8 cellular contexts compared by ENCODE assay signal in the genomic region with DNA sequence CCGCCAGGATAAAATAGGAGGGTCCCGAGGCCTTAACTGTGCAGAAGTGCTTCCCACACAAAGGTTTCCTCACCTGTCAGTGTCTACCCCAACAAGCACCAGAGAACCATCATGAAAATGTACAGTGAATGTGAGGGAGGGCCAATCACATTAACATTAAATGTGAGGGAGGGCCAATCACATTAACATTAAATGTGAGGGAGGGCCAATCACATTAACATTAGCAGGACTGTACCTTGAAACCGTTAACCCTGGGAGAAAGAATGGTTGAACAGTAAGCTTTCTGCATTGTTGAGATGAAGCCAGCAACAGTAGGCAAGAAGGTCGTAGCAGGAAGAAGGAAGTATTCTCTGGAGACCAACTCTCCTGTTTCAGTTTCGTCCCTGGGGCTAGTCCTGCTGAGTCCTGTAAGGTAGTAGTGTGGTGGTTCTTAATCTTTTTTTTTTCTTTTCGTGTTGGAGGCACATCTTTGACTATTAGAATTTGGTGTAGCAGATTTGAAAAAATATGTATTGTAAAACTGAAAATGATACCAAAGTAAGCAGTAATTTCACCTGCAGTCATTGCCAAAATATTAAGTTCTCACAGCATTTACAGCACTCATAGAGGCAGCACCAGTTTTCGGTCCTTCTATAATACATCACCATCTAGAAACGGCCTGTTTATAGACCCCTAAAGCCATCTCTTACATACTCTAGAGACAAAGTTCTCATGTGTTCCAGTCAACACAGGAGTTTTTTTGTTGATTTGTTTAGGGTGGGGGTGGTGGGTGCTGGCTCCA.
DNase-seq lines count a peak whose midpoint lies in the region; ATAC-seq and TF ChIP-seq lines count a peak whose summit lies in the region.

No MANE protein-coding gene starts in this region.

- H3K9ac ChIP-seq in OCI-LY3 (ENCODE audit: low read length), result peak overlapping the region; percentile 26; the same call in 1 of the 2 replicates

- H3K36me3 Mint-ChIP-seq in memory B cell, result no peaks in the 10 kb centered on the region

- peak overlapping the region; percentile 63 for H3K4me2 ChIP-seq in OCI-LY3 (ENCODE audit: low read length)

- intact Hi-C loops in heart right ventricle (cut with DNase I), result loop anchor here in 1 of 10 donors (10.0 kb wide), 1 partner anchor 98 kb away; the partner anchor contains the start of gene PPP2R5A

- WGBS in heart right ventricle, 2 donors, result 61 to 69% methylated on average over 8 of the region's 8 CpGs

- H3K4me1 ChIP-seq in heart right ventricle (peaks cover 5 to 37% (median 33%) of the 10 kb centered on the region in 9 donors), right atrium auricular region (peaks cover 0 to 17% of the 10 kb centered on the region in 2 donors), OCI-LY3 (ENCODE audit: low read length) (peaks cover 11% of the 10 kb centered on the region)

- H3K9me3 Mint-ChIP-seq in memory B cell, result no peaks in the 10 kb centered on the region

- H3K4me3 ChIP-seq in heart right ventricle, result no peak overlapping the region
- no peak overlapping the region for H3K4me3 ChIP-seq in right atrium auricular region
- H3K4me3 ChIP-seq in OCI-LY3 (ENCODE audit: low read length), result peak overlapping the region; percentile 39

- H4K20me1 ChIP-seq in OCI-LY3 (ENCODE audit: insufficient read depth, low read length), result no peaks in the 10 kb centered on the region

- peaks cover 3% of the 10 kb centered on the region for H3K27me3 Mint-ChIP-seq in memory B cell

- H3K9me3 ChIP-seq in heart right ventricle (no peaks in the 10 kb centered on the region), right atrium auricular region (no peaks in the 10 kb centered on the region), OCI-LY3 (ENCODE audit: insufficient read depth, low read length) (no peaks in the 10 kb centered on the region)

- peak overlapping the region in 3 of 10 donors; percentile 57 to 66 (median 58) for H3K27ac ChIP-seq in heart right ventricle
- no peak overlapping the region for H3K27ac ChIP-seq in right atrium auricular region
- H3K27ac ChIP-seq in OCI-LY3 (ENCODE audit: low read length), result no peak overlapping the region

- peak overlapping the region; percentile 58 for H2AFZ ChIP-seq in OCI-LY3 (ENCODE audit: low read depth, low read length)

- H3K36me3 ChIP-seq in heart right ventricle (no peaks in the 10 kb centered on the region), right atrium auricular region (no peaks in the 10 kb centered on the region), OCI-LY3 (replicated peaks; ENCODE audit: low read depth, low read length) (no peaks in the 10 kb centered on the region)

- peak overlapping the region; percentile 77 for H3K4me3 Mint-ChIP-seq in memory B cell

- H3K4me1 Mint-ChIP-seq in memory B cell, result peaks cover 14% of the 10 kb centered on the region

- no peak for DNase-seq in heart right ventricle
- no peak for DNase-seq in right atrium auricular region (ENCODE audit: low spot score)
- DNase-seq in memory B cell (ENCODE audit: low spot score in 2 of 2), result peak; percentile 18 to 48
- no peak for DNase-seq in RKO (ENCODE audit: low spot score)
- no peak for DNase-seq in SHP77 (lab: John Stamatoyannopoulos, UW)
- no peak for DNase-seq in NCI-H2081 treated with DMSO at 0.1 percent for 48 hours (lab: John Stamatoyannopoulos, UW)

- TF ChIP-seq CTCF in heart right ventricle (IDR thresholded peaks at IDR 0.05), result no peak
- no peak for TF ChIP-seq CTCF in right atrium auricular region (IDR thresholded peaks at IDR 0.05)
- no peak for TF ChIP-seq CTCF in OCI-LY3 (IDR thresholded peaks at IDR 0.05; ENCODE audit: low read depth, low read length)

- H3K79me2 ChIP-seq in OCI-LY3 (ENCODE audit: low read length), result no peaks in the 10 kb centered on the region

- no peaks in the 10 kb centered on the region for H3K27me3 ChIP-seq in heart right ventricle
- no peaks in the 10 kb centered on the region for H3K27me3 ChIP-seq in right atrium auricular region
- no peaks in the 10 kb centered on the region for H3K27me3 ChIP-seq in OCI-LY3 (ENCODE audit: low read depth, low read length)

- H3K27ac Mint-ChIP-seq in memory B cell, result peak overlapping the region; percentile 83

- ATAC-seq in heart right ventricle, result peak in 5 of 8 donors; percentile 20 to 68 (median 46)
- peak; percentile 94 for ATAC-seq in HG02943 (IDR thresholded peaks at IDR 0.05; ENCODE audit: low read depth, unreplicated experiment)
- peak; percentile 99 for ATAC-seq in memory B cell (ENCODE audit: low read depth)

Comparison
In these comparisons a context has a peak if more than half of its experiments do, and no peak if none do; other contexts are left out.
1. ATAC-seq: peak in every context shown above with its lines; median percentile 99 in memory B cell; 94 in HG02943; 46 in heart right ventricle.
2. DNase-seq: peak in memory B cell (2 of 2); none in heart right ventricle (0 of 2), right atrium auricular region (single experiment), RKO (single experiment), SHP77 (0 of 2) and NCI-H2081 treated with DMSO at 0.1 percent for 48 hours (single experiment).